Comparison of ENCODE assay signal across 8 cellular contexts in genomic region chr10:7260412-7260900, GRCh38.
DNase-seq lines count a peak whose midpoint lies in the region; ATAC-seq and TF ChIP-seq lines count a peak whose summit lies in the region.

No MANE protein-coding gene starts in this region.

- H3K4me3 ChIP-seq in uterus: no peak overlapping the region

- peak; percentile 75 to 87 (median 82) for TF ChIP-seq CTCF in uterus (IDR thresholded peaks at IDR 0.05)

- no peaks in the 10 kb centered on the region for H3K36me3 ChIP-seq in uterus

- peaks cover 7% of the 10 kb centered on the region for H3K36me3 Mint-ChIP-seq in effector memory CD8-positive, alpha-beta T cell (ENCODE audit: insufficient read depth)
- no peaks in the 10 kb centered on the region for H3K36me3 Mint-ChIP-seq in memory B cell

- peak overlapping the region; percentile 47 to 84 for H3K27ac ChIP-seq in uterus

- no peak for TF ChIP-seq POLR2A in uterus (IDR thresholded peaks at IDR 0.05)

- DNase-seq in C1 segment of cervical spinal cord (lab: John Stamatoyannopoulos, UW) (peak in 9 of 14 donors; percentile 25 to 69 (median 46)), RPMI7951 (ENCODE audit: low read depth) (peak; percentile 59), memory B cell (ENCODE audit: low spot score in 2 of 2) (peak in 1 of 2 donors; percentile 30), uterus (peak; percentile 78 to 92), NCI-H187 treated with DMSO at 0.1 percent for 48 hours (lab: John Stamatoyannopoulos, UW) (no peak)
- DNase-seq in effector memory CD8-positive, alpha-beta T cell: peak in 2 of 3 experiments; percentile 30 to 34

- no peaks in the 10 kb centered on the region for H3K27me3 ChIP-seq in uterus

- H3K9me3 ChIP-seq in uterus: no peaks in the 10 kb centered on the region

- ATAC-seq in GM18517 (IDR thresholded peaks at IDR 0.05; ENCODE audit: unreplicated experiment) (peak; percentile 84), HG03175 (IDR thresholded peaks at IDR 0.05; ENCODE audit: unreplicated experiment) (peak; percentile 45), memory B cell (ENCODE audit: low read depth) (peak; percentile 75)
- ATAC-seq in effector memory CD8-positive, alpha-beta T cell (replicated peaks): peak; percentile 59

- peak overlapping the region; percentile 57 to 73 for H3K4me3 Mint-ChIP-seq in effector memory CD8-positive, alpha-beta T cell
- H3K4me3 Mint-ChIP-seq in memory B cell: no peak overlapping the region

- peaks cover 0 to 5% of the 10 kb centered on the region in 2 donors for H3K4me1 ChIP-seq in uterus

- H3K9me3 Mint-ChIP-seq in effector memory CD8-positive, alpha-beta T cell: no peaks in the 10 kb centered on the region
- H3K9me3 Mint-ChIP-seq in memory B cell: no peaks in the 10 kb centered on the region

- no peaks in the 10 kb centered on the region for H3K27me3 Mint-ChIP-seq in effector memory CD8-positive, alpha-beta T cell
- no peaks in the 10 kb centered on the region for H3K27me3 Mint-ChIP-seq in memory B cell

- intact Hi-C loops in uterus (cut with DNase I; ENCODE audit: low total_unique reads): loop anchor here (1.0 kb wide), 1 partner anchor 148 kb away; no protein-coding TSS in a partner anchor

- peaks cover 34 to 42% of the 10 kb centered on the region in 2 donors for H3K4me1 Mint-ChIP-seq in effector memory CD8-positive, alpha-beta T cell (ENCODE audit: low read depth in 2 of 2)
- H3K4me1 Mint-ChIP-seq in memory B cell: peaks cover 10% of the 10 kb centered on the region

- H3K27ac Mint-ChIP-seq in effector memory CD8-positive, alpha-beta T cell: peak overlapping the region; percentile 67 to 97
- no peak overlapping the region for H3K27ac Mint-ChIP-seq in memory B cell
